21 cellular contexts compared by ENCODE assay signal in the genomic region with DNA sequence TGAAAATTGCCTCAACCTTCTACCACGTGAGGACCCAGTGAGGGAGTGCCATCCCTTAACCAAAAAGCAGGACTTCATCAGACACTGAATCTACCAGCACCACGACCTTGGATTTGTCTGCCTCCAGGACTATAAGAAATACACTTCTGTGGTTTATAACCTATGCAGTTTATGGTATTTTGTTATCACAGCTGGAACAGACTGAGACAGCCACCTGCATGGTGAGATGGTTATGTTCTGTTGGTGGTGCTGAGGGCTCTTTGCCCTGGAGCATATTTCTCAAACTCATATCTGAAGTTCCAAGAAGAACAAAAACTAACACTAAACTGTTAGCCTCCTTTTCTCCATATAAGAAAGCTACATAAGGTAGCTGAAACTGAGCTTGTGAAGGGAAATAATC.
"Had no signal": no experiment of that assay in that cellular context is flagged by ENCODE, and none has a peak within 500 bp of the region (broad histone marks: within the 10 kb centered on the region; RNA-seq: fewer than 3 reads in every experiment).

No MANE protein-coding gene starts in this region.

- H3K4me3 ChIP-seq: coronary artery, gastrocnemius medialis, neural progenitor cell, right lobe of liver, suprapubic skin, transverse colon, vagina had no signal

- H3K27ac ChIP-seq: coronary artery, gastrocnemius medialis, neural progenitor cell, parathyroid adenoma, right lobe of liver, suprapubic skin, transverse colon, vagina had no signal

- H3K9ac ChIP-seq: neural progenitor cell, parathyroid adenoma had no signal

- H2AFZ ChIP-seq: neural progenitor cell, parathyroid adenoma had no signal

- DNase-seq: dermis blood vessel endothelial cell; effector memory CD4-positive, alpha-beta T cell; gastrocnemius medialis; head of caudate nucleus; mesenchymal stem cell; naive thymus-derived CD4-positive, alpha-beta T cell; right lobe of liver; small intestine; stimulated activated CD4-positive, alpha-beta T cell treated with anti-CD3 and anti-CD28 coated beads, Interleukin-15, amount 100 ng/mL, for 24 hours; stimulated activated CD4-positive, alpha-beta T cell treated with anti-CD3 and anti-CD28 coated beads, Interleukin-2, amount 100 ng/mL, for 48 hours; stimulated activated naive CD4-positive, alpha-beta T cell; stimulated activated naive CD8-positive, alpha-beta T cell treated with anti-CD3 and anti-CD28 coated beads, Interleukin-15, amount 100 ng/mL, for 72 hours; transverse colon had no signal

- H3K9me3 ChIP-seq: gastrocnemius medialis, right lobe of liver, suprapubic skin, transverse colon, vagina had no signal

- H3K4me1 ChIP-seq: gastrocnemius medialis, neural progenitor cell, parathyroid adenoma, right lobe of liver, suprapubic skin, vagina had no signal

- ATAC-seq: gastrocnemius medialis; left lobe of liver; naive thymus-derived CD4-positive, alpha-beta T cell; right lobe of liver; stimulated activated naive CD8-positive, alpha-beta T cell treated with anti-CD3 and anti-CD28 coated beads, Interleukin-15, amount 100 ng/mL, for 72 hours had no signal

- H3K79me2 ChIP-seq: parathyroid adenoma had no signal

- FAIRE-seq: endothelial cell of umbilical vein, keratinocyte, small intestine had no signal

- H3K36me3 ChIP-seq: gastrocnemius medialis, neural progenitor cell, right lobe of liver, suprapubic skin, transverse colon, vagina had no signal

- H3K4me2 ChIP-seq: neural progenitor cell had no signal

- H3K27me3 ChIP-seq: gastrocnemius medialis, neural progenitor cell, right lobe of liver, suprapubic skin, transverse colon, vagina had no signal
